ENCODE assay signal across 10 cellular contexts in the genomic region with DNA sequence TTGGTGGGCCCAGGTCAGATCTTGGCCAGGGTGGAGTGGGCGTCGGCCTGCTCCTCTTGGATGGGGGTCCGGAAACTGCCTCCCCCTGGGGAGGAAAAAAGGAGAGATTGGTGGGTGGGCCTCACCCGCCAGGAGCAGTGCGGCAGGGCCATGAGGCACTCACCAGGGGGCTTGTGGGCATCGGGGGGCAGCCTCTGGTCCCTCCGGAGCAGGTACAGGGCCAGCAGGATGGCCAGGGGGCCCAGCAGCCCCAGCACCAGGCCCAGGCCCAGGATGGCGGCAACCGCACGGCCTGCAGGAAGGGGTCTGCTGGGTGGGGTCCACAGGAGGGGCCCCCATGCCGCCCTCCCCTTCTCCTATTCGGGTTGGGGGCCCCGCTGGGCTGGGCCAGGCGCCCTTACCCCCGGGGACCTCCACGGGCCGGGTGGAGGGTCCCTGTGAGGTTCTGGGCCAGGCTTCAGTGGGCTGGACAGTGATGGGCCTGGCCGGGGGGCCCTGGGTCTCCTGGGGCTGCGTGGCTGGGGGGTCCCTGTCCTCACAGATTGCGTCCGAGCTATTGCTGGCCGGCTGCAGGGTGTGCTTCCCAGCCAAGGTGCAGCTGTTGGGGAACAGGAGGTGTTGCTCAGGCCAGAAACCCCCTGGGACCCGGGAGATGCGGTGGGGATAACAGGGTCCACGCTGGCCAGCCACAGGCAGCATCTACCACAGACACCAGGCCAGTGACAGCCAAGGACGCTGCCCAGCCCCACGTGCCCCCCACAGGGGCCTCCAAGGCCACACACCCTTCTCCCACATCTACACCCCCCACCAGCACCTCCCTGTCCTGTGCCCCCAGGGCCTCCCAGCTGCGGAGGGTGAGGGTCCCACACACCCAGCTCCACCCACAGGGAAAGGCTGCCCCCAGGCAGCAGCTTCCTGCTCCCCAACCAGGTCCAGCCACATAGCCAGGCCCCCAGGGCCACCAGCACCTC. TPM values are rescaled to one million over a fixed set of nuclear protein-coding genes. Genes with fewer than 3 reads are reported as not detected.
DNase-seq lines count a peak whose midpoint lies in the region; ATAC-seq and TF ChIP-seq lines count a peak whose summit lies in the region.
"Had no signal": no experiment of that assay in that cellular context is flagged by ENCODE, and none has a peak within 500 bp of the region (broad histone marks: within the 10 kb centered on the region; RNA-seq: fewer than 3 reads in every experiment).

No MANE protein-coding gene starts in this region.

- H3K79me1 ChIP-seq in H9 (ENCODE audit: insufficient read depth, low read depth, low read length, poor library complexity, severe bottlenecking): no peaks in the 10 kb centered on the region

- H3K36me3 ChIP-seq in CD4-positive, CD25-positive, alpha-beta regulatory T cell (ENCODE audit: control insufficient read depth, insufficient read depth, low read length): no peaks in the 10 kb centered on the region
- H3K36me3 ChIP-seq in Loucy (ENCODE audit: insufficient read depth, low read length): peaks cover 8% of the 10 kb centered on the region; the same call in 1 of the 2 replicates

- H3K4me2 ChIP-seq in Loucy (ENCODE audit: low read depth, low read length, poor library complexity, severe bottlenecking): peak overlapping the region; percentile 78
- H3K4me2 ChIP-seq in H9 (ENCODE audit: insufficient read depth, insufficient read length, low read length): no peak overlapping the region

- H4K8ac ChIP-seq in H9 (replicated peaks; ENCODE audit: insufficient read length, low read depth, low read length): no peak overlapping the region

- no peak overlapping the region for H3K56ac ChIP-seq in H9 (ENCODE audit: insufficient read length, low read depth, low read length)

- H2AFZ ChIP-seq in Loucy (ENCODE audit: low read length) (no peak overlapping the region), H9 (ENCODE audit: low read length) (no peak overlapping the region)

- no peak overlapping the region for H2BK20ac ChIP-seq in H9 (ENCODE audit: low read depth, low read length, poor library complexity, severe bottlenecking)

- peaks cover 20% of the 10 kb centered on the region; the same call in 1 of the 2 replicates for H3K79me2 ChIP-seq in Loucy (ENCODE audit: insufficient read depth, low read length)
- H3K79me2 ChIP-seq in H9 (ENCODE audit: insufficient read depth, low read length): no peaks in the 10 kb centered on the region

- no peak for TF ChIP-seq CTCF in Loucy (conservative IDR thresholded peaks at IDR 0.05; ENCODE audit: low read length)
- TF ChIP-seq CTCF in nephron progenitor cell (IDR thresholded peaks at IDR 0.05): no peak
- no peak for TF ChIP-seq CTCF in H9 (conservative IDR thresholded peaks at IDR 0.05)

- H3K27me3 Mint-ChIP-seq in CD4-positive, CD25-positive, alpha-beta regulatory T cell: peaks cover 13% of the 10 kb centered on the region
- H3K27me3 Mint-ChIP-seq in activated naive CD8-positive, alpha-beta T cell treated with anti-CD3 and anti-CD28 coated beads, Interleukin-2, amount 10 ng/mL, durations not matched to agents 7 days and 5 days: peaks cover under 1% of the 10 kb centered on the region
- H3K27me3 Mint-ChIP-seq in nephron progenitor cell (ENCODE audit: low read depth, poor library complexity) (peaks cover 17% of the 10 kb centered on the region), H9 (ENCODE audit: low read depth) (peaks cover 5% of the 10 kb centered on the region)

- H3K9me2 ChIP-seq in Loucy (replicated peaks; ENCODE audit: low read depth, low read length): no peaks in the 10 kb centered on the region

- peaks cover 83% of the 10 kb centered on the region for H3K4me1 ChIP-seq in CD4-positive, CD25-positive, alpha-beta regulatory T cell (ENCODE audit: control insufficient read depth, insufficient read depth, low read length, poor library complexity, severe bottlenecking)
- peaks cover 56% of the 10 kb centered on the region for H3K4me1 ChIP-seq in Loucy (ENCODE audit: insufficient read depth, low read length, poor library complexity, severe bottlenecking)
- no peaks in the 10 kb centered on the region for H3K4me1 ChIP-seq in H9 (ENCODE audit: insufficient read depth, low read length)
- H3K4me1 ChIP-seq: Caco-2 had no signal

- H3K14ac ChIP-seq in H9 (ENCODE audit: insufficient read depth, low read length): no peak overlapping the region; the same call in 1 of the 2 replicates

- no peak overlapping the region for H2AK5ac ChIP-seq in H9 (ENCODE audit: insufficient read length, low read length)

- peaks cover 0 to 2% (median 0%) of the 10 kb centered on the region in 7 donors for H3K9me3 Mint-ChIP-seq in CD4-positive, CD25-positive, alpha-beta regulatory T cell
- no peaks in the 10 kb centered on the region for H3K9me3 Mint-ChIP-seq in activated naive CD8-positive, alpha-beta T cell treated with anti-CD3 and anti-CD28 coated beads, Interleukin-2, amount 10 ng/mL, durations not matched to agents 7 days and 5 days
- H3K9me3 Mint-ChIP-seq in nephron progenitor cell: no peaks in the 10 kb centered on the region
- H3K9me3 Mint-ChIP-seq in H9: no peaks in the 10 kb centered on the region
- H3K9me3 Mint-ChIP-seq: mesothelial cell of epicardium had no signal

- H3K4me3 ChIP-seq in CD4-positive, CD25-positive, alpha-beta regulatory T cell (ENCODE audit: low read depth, low read length): no peak overlapping the region
- H3K4me3 ChIP-seq in Loucy (ENCODE audit: low read length, poor library complexity, severe bottlenecking): peak overlapping the region; percentile 68

- no peaks in the 10 kb centered on the region for H3K23me2 ChIP-seq in H9 (ENCODE audit: insufficient read length, low read depth, low read length, poor library complexity, severe bottlenecking)

- no peak for ATAC-seq in CD4-positive, CD25-positive, alpha-beta regulatory T cell (ENCODE audit: low read depth in 2 of 2)
- ATAC-seq in activated naive CD8-positive, alpha-beta T cell treated with anti-CD3 and anti-CD28 coated beads, Interleukin-2, amount 10 ng/mL, durations not matched to agents 7 days and 5 days (ENCODE audit: low read depth): no peak

- H3K23ac ChIP-seq in H9 (ENCODE audit: insufficient read length, low read depth, low read length): no peak overlapping the region

- H3K4me1 Mint-ChIP-seq in CD4-positive, CD25-positive, alpha-beta regulatory T cell: peaks cover 4 to 46% (median 21%) of the 10 kb centered on the region in 4 donors
- peaks cover 17% of the 10 kb centered on the region for H3K4me1 Mint-ChIP-seq in activated naive CD8-positive, alpha-beta T cell treated with anti-CD3 and anti-CD28 coated beads, Interleukin-2, amount 10 ng/mL, durations not matched to agents 7 days and 5 days
- H3K4me1 Mint-ChIP-seq in nephron progenitor cell (peaks cover 13% of the 10 kb centered on the region), H9 (peaks cover 2 to 5% of the 10 kb centered on the region in 2 experiments; a peak in 2 of 4 replicates)

- no peak overlapping the region for H4K5ac ChIP-seq in H9 (ENCODE audit: insufficient read length, low read depth, low read length)

- peak overlapping the region in 3 of 4 donors; percentile 32 to 56 (median 55) for H3K4me3 Mint-ChIP-seq in CD4-positive, CD25-positive, alpha-beta regulatory T cell
- H3K4me3 Mint-ChIP-seq in activated naive CD8-positive, alpha-beta T cell treated with anti-CD3 and anti-CD28 coated beads, Interleukin-2, amount 10 ng/mL, durations not matched to agents 7 days and 5 days: peak overlapping the region; percentile 16
- H3K4me3 Mint-ChIP-seq in nephron progenitor cell: no peak overlapping the region
- H3K4me3 Mint-ChIP-seq in H9: no peak overlapping the region
- H3K4me3 Mint-ChIP-seq: mesothelial cell of epicardium had no signal

- peak overlapping the region in 1 of 3 donors; percentile 26 for H3K27ac Mint-ChIP-seq in CD4-positive, CD25-positive, alpha-beta regulatory T cell
- H3K27ac Mint-ChIP-seq in activated naive CD8-positive, alpha-beta T cell treated with anti-CD3 and anti-CD28 coated beads, Interleukin-2, amount 10 ng/mL, durations not matched to agents 7 days and 5 days: peak overlapping the region; percentile 63
- no peak overlapping the region for H3K27ac Mint-ChIP-seq in nephron progenitor cell
- H3K27ac Mint-ChIP-seq in H9: no peak overlapping the region; a peak in 1 of 7 replicates
- H3K27ac Mint-ChIP-seq: mesothelial cell of epicardium had no signal

- H3K27ac ChIP-seq in CD4-positive, CD25-positive, alpha-beta regulatory T cell (ENCODE audit: insufficient read depth, low read length, poor library complexity, severe bottlenecking): peak overlapping the region; percentile 84
- no peak overlapping the region for H3K27ac ChIP-seq in H9 (ENCODE audit: insufficient read length, low read depth, low read length)

- H3K9ac ChIP-seq in Loucy (ENCODE audit: low read depth, low read length, poor library complexity, severe bottlenecking) (peak overlapping the region; percentile 77), H9 (ENCODE audit: extremely low read depth, insufficient read length, low read length) (no peak overlapping the region)

- H3K9me3 ChIP-seq in CD4-positive, CD25-positive, alpha-beta regulatory T cell (ENCODE audit: control insufficient read depth in 2 of 2, low read length in 2 of 2): no peaks in the 10 kb centered on the region
- H3K9me3 ChIP-seq in Loucy (ENCODE audit: insufficient read depth, low read depth, low read length) (no peaks in the 10 kb centered on the region), H9 (ENCODE audit: control insufficient read depth, low read depth, low read length) (no peaks in the 10 kb centered on the region)
- H3K9me3 ChIP-seq: Caco-2 had no signal

- peak in 1 of 3 donors; percentile 2 for DNase-seq in CD4-positive, CD25-positive, alpha-beta regulatory T cell
- peak; percentile 41 for DNase-seq in activated naive CD8-positive, alpha-beta T cell treated with anti-CD3 and anti-CD28 coated beads, Interleukin-2, amount 10 ng/mL, durations not matched to agents 7 days and 5 days
- DNase-seq in nephron progenitor cell: peak; percentile 6
- no peak for DNase-seq in H9
- DNase-seq in nucleus accumbens (lab: John Stamatoyannopoulos, UW): no peak
- DNase-seq in COLO829 (ENCODE audit: low spot score): no peak
- DNase-seq: Caco-2; stimulated activated CD4-positive, alpha-beta T cell treated with anti-CD3 and anti-CD28 coated beads, Interleukin-2, amount 100 ng/mL, for 48 hours had no signal

- 0 out of 2 replicates have a peak, but pooled peaks cover 3% of the 10 kb centered on the region for H3F3A ChIP-seq in Loucy (ENCODE audit: low read depth)

- no peak overlapping the region; the same call in 1 of the 2 replicates for H2BK15ac ChIP-seq in H9 (ENCODE audit: low read depth, low read length)

- WGBS in H9 (ENCODE audit: extremely low coverage, insufficient read length, low lambda C conversion rate): no CpG with 5 or more reads among the region's 28 CpGs

- POLR2A ChIA-PET in activated naive CD8-positive, alpha-beta T cell treated with anti-CD3 and anti-CD28 coated beads, Interleukin-2, amount 10 ng/mL, durations not matched to agents 7 days and 5 days (lab: Charles Lee): interaction anchor here (1.2 to 1.3 kb wide), 2 partner anchors 17 to 54 kb away, joined by 3 to 4 read pairs; no protein-coding TSS in a partner anchor

- H4K91ac ChIP-seq in H9 (ENCODE audit: insufficient read length, low read depth, low read length): no peak overlapping the region

- H3K4ac ChIP-seq in H9 (ENCODE audit: low read depth, low read length): no peak overlapping the region

- no peaks in the 10 kb centered on the region for H3K27me3 ChIP-seq in CD4-positive, CD25-positive, alpha-beta regulatory T cell (ENCODE audit: control insufficient read depth, insufficient read depth, low read length)
- no peaks in the 10 kb centered on the region for H3K27me3 ChIP-seq in Loucy (ENCODE audit: insufficient read depth, low read length, poor library complexity, severe bottlenecking)
- no peaks in the 10 kb centered on the region for H3K27me3 ChIP-seq in H9 (ENCODE audit: insufficient read depth, low read length)

- no peak overlapping the region for H2BK12ac ChIP-seq in H9 (ENCODE audit: insufficient read length, low read depth, low read length)

- H2BK120ac ChIP-seq in H9 (ENCODE audit: low read depth, low read length, poor library complexity, severe bottlenecking): no peak overlapping the region

- H3K18ac ChIP-seq in H9 (ENCODE audit: insufficient read length, low read depth, low read length): no peak overlapping the region

- no peaks in the 10 kb centered on the region for H4K20me1 ChIP-seq in Loucy (ENCODE audit: insufficient read depth, low read length, poor library complexity, severe bottlenecking)
- no peaks in the 10 kb centered on the region for H4K20me1 ChIP-seq in H9 (ENCODE audit: control insufficient read depth, insufficient read depth, insufficient read length)

- H2BK5ac ChIP-seq in H9 (ENCODE audit: insufficient read length, low read length): no peak overlapping the region

- H3T11ph ChIP-seq in H9 (ENCODE audit: low read length): no peak overlapping the region

- H3K36me3 Mint-ChIP-seq in CD4-positive, CD25-positive, alpha-beta regulatory T cell: peaks cover 4% of the 10 kb centered on the region
- H3K36me3 Mint-ChIP-seq in activated naive CD8-positive, alpha-beta T cell treated with anti-CD3 and anti-CD28 coated beads, Interleukin-2, amount 10 ng/mL, durations not matched to agents 7 days and 5 days: peaks cover under 1% of the 10 kb centered on the region
- H3K36me3 Mint-ChIP-seq in nephron progenitor cell (ENCODE audit: low read depth) (peaks cover 5% of the 10 kb centered on the region), H9 (ENCODE audit: insufficient read depth in 1 of 3, low read depth in 3 of 3) (peaks cover 3 to 5% (median 5%) of the 10 kb centered on the region in 3 experiments; a peak in 5 of 7 replicates)

RNA-seq across cellular contexts. Expression of a gene that starts 2.1 kb away (rescaled TPM):
- total RNA-seq in CD4-positive, CD25-positive, alpha-beta regulatory T cell: 65.8 TPM
- 10 to 100 TPM; 19.0 to 50.2 (median 32.2) TPM for polyA plus RNA-seq in CD4-positive, CD25-positive, alpha-beta regulatory T cell
- total RNA-seq in activated naive CD8-positive, alpha-beta T cell treated with anti-CD3 and anti-CD28 coated beads, Interleukin-2, amount 10 ng/mL, durations not matched to agents 7 days and 5 days: 1 to 10 TPM; 2.4 to 3.1 TPM
- 0.24 and 0.33 TPM in 2 replicates for total RNA-seq in H9 (2021)
- total RNA-seq: Caco-2 had no signal

RNA-seq across cellular contexts. Expression of a gene that starts 5.4 kb away (rescaled TPM):
- 47.8 TPM for total RNA-seq in CD4-positive, CD25-positive, alpha-beta regulatory T cell
- 10 to 100 TPM; 17.4 to 54.5 (median 25.2) TPM for polyA plus RNA-seq in CD4-positive, CD25-positive, alpha-beta regulatory T cell
- 10 to 100 TPM; 11.4 to 15.0 TPM for total RNA-seq in activated naive CD8-positive, alpha-beta T cell treated with anti-CD3 and anti-CD28 coated beads, Interleukin-2, amount 10 ng/mL, durations not matched to agents 7 days and 5 days
- 1.9 and 2.0 TPM in 2 replicates for total RNA-seq in H9 (2021)
- total RNA-seq: Caco-2 had no signal

RNA-seq across cellular contexts. Expression of a gene that starts 20.0 kb away (rescaled TPM):
- total RNA-seq in CD4-positive, CD25-positive, alpha-beta regulatory T cell: 165 TPM
- 100 to 1,000 TPM in 2 of 4 donors, 10 to 100 TPM in 2; 70.3 to 113 (median 91.6) TPM for polyA plus RNA-seq in CD4-positive, CD25-positive, alpha-beta regulatory T cell
- total RNA-seq in activated naive CD8-positive, alpha-beta T cell treated with anti-CD3 and anti-CD28 coated beads, Interleukin-2, amount 10 ng/mL, durations not matched to agents 7 days and 5 days: 100 to 1,000 TPM in 1 of 2 experiments, 10 to 100 TPM in 1; 99.1 to 103 TPM
- 82.0 and 84.7 TPM in 2 replicates for total RNA-seq in H9 (2021)

RNA-seq across cellular contexts. Expression of a gene that starts 20.2 kb away (rescaled TPM):
- 10.0 TPM for total RNA-seq in CD4-positive, CD25-positive, alpha-beta regulatory T cell
- polyA plus RNA-seq in CD4-positive, CD25-positive, alpha-beta regulatory T cell: 10 to 100 TPM in 1 of 4 donors, 1 to 10 TPM in 3; 4.0 to 11.5 (median 7.3) TPM
- 10 to 100 TPM; 19.1 to 19.6 TPM for total RNA-seq in activated naive CD8-positive, alpha-beta T cell treated with anti-CD3 and anti-CD28 coated beads, Interleukin-2, amount 10 ng/mL, durations not matched to agents 7 days and 5 days
- total RNA-seq in H9 (2021): 27.0 and 27.1 TPM in 2 replicates

RNA-seq across cellular contexts. Expression of a gene that starts 34.7 kb away (rescaled TPM):
- 6.2 TPM for total RNA-seq in CD4-positive, CD25-positive, alpha-beta regulatory T cell
- polyA plus RNA-seq in CD4-positive, CD25-positive, alpha-beta regulatory T cell: under 1 TPM in 1 of 4 donors, not detected in 3; 0.39 TPM
- total RNA-seq in activated naive CD8-positive, alpha-beta T cell treated with anti-CD3 and anti-CD28 coated beads, Interleukin-2, amount 10 ng/mL, durations not matched to agents 7 days and 5 days: 1 to 10 TPM; 2.2 to 4.4 TPM
- total RNA-seq in H9 (2021): 4.4 and 4.7 TPM in 2 replicates

Comparison
In these comparisons a context has a peak if more than half of its experiments do, and no peak if none do; other contexts are left out.
1. DNase-seq: peak in activated naive CD8-positive, alpha-beta T cell treated with anti-CD3 and anti-CD28 coated beads, Interleukin-2, amount 10 ng/mL, durations not matched to agents 7 days and 5 days (single experiment) and nephron progenitor cell (single experiment); none in H9 (single experiment), nucleus accumbens (0 of 56) and COLO829 (single experiment).
2. H3K4me3 Mint-ChIP-seq: peak in CD4-positive, CD25-positive, alpha-beta regulatory T cell (3 of 4) and activated naive CD8-positive, alpha-beta T cell treated with anti-CD3 and anti-CD28 coated beads, Interleukin-2, amount 10 ng/mL, durations not matched to agents 7 days and 5 days (single experiment); none in nephron progenitor cell (single experiment) and H9 (0 of 2).
3. RNA of a gene that starts 2.1 kb away (total RNA-seq): 65.8 TPM in CD4-positive, CD25-positive, alpha-beta regulatory T cell (single experiment); 2.4 to 3.1 TPM in activated naive CD8-positive, alpha-beta T cell treated with anti-CD3 and anti-CD28 coated beads, Interleukin-2, amount 10 ng/mL, durations not matched to agents 7 days and 5 days and 0.24 to 0.33 TPM in H9; every median in the first group is over 10 times any median in the second.